Comparison of ENCODE assay signal across 1 cellular context in the genomic region with DNA sequence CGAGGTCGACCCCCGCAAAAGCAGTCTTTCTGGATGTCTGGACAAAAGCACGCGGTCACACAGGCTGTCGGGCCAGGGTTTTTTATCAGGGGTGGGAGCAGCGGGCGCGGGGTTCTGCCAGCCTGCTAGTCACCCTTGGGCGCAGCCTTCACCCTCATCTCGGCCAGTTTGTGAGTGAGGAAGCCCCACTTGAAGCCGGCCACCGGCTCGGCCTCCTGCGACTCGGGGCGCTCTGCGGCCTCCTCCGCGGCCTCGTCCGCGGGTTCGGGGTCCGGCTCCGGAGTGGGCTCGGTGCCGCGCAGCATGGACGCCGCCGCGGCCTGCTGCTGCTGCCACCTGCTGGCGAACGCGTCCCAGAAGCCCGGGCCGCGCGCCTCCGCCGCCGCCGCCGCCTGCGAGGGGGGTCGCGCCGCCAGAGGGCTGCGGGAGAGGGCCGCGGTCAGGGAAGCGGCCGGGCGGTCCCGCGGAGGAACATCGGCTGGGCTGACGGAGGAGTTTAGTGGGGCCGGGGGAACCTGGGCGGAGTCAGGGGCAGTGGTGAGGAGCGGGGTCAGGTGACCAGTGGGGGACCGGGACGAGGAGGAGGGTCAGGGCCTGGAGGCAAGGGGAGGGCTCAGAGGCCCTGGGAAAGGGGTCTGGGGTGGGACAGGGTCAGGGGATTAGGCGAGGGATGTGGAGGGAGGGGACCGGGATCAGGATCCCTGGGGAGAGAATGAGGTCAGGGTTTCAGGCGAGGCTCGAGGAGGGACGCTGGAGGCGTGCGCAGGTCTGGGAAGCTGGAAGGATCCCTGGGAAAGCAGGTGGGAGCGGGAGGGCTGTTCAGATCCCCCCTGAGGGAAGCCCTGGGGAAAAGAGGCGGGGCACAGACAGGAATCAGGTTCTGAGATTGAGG.
TF ChIP-seq lines count a peak whose summit lies in the region.

No MANE protein-coding gene starts in this region.

TF ChIP-seq in K562, 482 proteins besides CTCF, POLR2A, EP300 and RAD21 (continues in another document):
- TF ChIP-seq RBM22 (IDR thresholded peaks at IDR 0.05; ENCODE audit: low read depth, low read length, poor library complexity, severe bottlenecking), result no peak
- TF ChIP-seq ZBTB5 (IDR thresholded peaks at IDR 0.05), result no peak
- TF ChIP-seq RAD51 (IDR thresholded peaks at IDR 0.05; ENCODE audit: borderline replicate concordance, low read depth), result peak; percentile 75; the same call in 1 of the 2 replicates
- TF ChIP-seq NFYB (IDR thresholded peaks at IDR 0.05; ENCODE audit: extremely low read depth, insufficient read length), result no peak
- no peak for TF ChIP-seq TAF9B (IDR thresholded peaks at IDR 0.05; ENCODE audit: partially characterized antibody)
- TF ChIP-seq ZBTB33 (CRISPR knock-in tag; IDR thresholded peaks at IDR 0.05), result peak; percentile 88
- TF ChIP-seq SRSF3 (IDR thresholded peaks at IDR 0.05; ENCODE audit: insufficient read depth, low read length), result no peak
- TF ChIP-seq RBM25 (IDR thresholded peaks at IDR 0.05; ENCODE audit: low read depth, low read length, severe bottlenecking), result peak; percentile 100
- no peak for TF ChIP-seq SMAD3 (CRISPR knock-in tag; conservative IDR thresholded peaks at IDR 0.05)
- peak; percentile 98 for TF ChIP-seq RB1 (IDR thresholded peaks at IDR 0.05; ENCODE audit: low read depth)
- TF ChIP-seq, protein P1, sequence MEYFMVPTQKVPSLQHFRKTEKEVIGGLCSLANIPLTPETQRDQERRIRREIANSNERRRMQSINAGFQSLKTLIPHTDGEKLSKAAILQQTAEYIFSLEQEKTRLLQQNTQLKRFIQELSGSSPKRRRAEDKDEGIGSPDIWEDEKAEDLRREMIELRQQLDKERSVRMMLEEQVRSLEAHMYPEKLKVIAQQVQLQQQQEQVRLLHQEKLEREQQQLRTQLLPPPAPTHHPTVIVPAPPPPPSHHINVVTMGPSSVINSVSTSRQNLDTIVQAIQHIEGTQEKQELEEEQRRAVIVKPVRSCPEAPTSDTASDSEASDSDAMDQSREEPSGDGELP (CRISPR knock-in tag; IDR thresholded peaks at IDR 0.05; ENCODE audit: borderline replicate concordance), result peak; percentile 54; the same call in 1 of the 2 replicates
- TF ChIP-seq, protein P2, sequence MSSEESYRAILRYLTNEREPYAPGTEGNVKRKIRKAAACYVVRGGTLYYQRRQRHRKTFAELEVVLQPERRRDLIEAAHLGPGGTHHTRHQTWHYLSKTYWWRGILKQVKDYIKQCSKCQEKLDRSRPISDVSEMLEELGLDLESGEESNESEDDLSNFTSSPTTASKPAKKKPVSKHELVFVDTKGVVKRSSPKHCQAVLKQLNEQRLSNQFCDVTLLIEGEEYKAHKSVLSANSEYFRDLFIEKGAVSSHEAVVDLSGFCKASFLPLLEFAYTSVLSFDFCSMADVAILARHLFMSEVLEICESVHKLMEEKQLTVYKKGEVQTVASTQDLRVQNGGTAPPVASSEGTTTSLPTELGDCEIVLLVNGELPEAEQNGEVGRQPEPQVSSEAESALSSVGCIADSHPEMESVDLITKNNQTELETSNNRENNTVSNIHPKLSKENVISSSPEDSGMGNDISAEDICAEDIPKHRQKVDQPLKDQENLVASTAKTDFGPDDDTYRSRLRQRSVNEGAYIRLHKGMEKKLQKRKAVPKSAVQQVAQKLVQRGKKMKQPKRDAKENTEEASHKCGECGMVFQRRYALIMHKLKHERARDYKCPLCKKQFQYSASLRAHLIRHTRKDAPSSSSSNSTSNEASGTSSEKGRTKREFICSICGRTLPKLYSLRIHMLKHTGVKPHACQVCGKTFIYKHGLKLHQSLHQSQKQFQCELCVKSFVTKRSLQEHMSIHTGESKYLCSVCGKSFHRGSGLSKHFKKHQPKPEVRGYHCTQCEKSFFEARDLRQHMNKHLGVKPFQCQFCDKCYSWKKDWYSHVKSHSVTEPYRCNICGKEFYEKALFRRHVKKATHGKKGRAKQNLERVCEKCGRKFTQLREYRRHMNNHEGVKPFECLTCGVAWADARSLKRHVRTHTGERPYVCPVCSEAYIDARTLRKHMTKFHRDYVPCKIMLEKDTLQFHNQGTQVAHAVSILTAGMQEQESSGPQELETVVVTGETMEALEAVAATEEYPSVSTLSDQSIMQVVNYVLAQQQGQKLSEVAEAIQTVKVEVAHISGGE (CRISPR knock-in tag; IDR thresholded peaks at IDR 0.05), result 0 out of 6 replicates have a peak, but pooled peaks of 1 of the 3 experiments have one; percentile 27
- TF ChIP-seq TAF1 (IDR thresholded peaks at IDR 0.05; ENCODE audit: control insufficient read depth, extremely low read depth, insufficient read depth, low read length, severe bottlenecking), result no peak
- no peak for TF ChIP-seq ZNF436 (CRISPR knock-in tag; IDR thresholded peaks at IDR 0.05)
- peak; percentile 82 for TF ChIP-seq SMC3 (conservative IDR thresholded peaks at IDR 0.05; ENCODE audit: insufficient read depth, low read depth, low read length)
- peak; percentile 65 for TF ChIP-seq CCNT2 (IDR thresholded peaks at IDR 0.05; ENCODE audit: borderline replicate concordance, extremely low read depth, insufficient read length, low read depth, low read length)
- TF ChIP-seq, protein P3, sequence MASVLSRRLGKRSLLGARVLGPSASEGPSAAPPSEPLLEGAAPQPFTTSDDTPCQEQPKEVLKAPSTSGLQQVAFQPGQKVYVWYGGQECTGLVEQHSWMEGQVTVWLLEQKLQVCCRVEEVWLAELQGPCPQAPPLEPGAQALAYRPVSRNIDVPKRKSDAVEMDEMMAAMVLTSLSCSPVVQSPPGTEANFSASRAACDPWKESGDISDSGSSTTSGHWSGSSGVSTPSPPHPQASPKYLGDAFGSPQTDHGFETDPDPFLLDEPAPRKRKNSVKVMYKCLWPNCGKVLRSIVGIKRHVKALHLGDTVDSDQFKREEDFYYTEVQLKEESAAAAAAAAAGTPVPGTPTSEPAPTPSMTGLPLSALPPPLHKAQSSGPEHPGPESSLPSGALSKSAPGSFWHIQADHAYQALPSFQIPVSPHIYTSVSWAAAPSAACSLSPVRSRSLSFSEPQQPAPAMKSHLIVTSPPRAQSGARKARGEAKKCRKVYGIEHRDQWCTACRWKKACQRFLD (CRISPR knock-in tag; IDR thresholded peaks at IDR 0.05), result no peak
- TF ChIP-seq IRF2 (CRISPR knock-in tag; IDR thresholded peaks at IDR 0.05), result no peak
- TF ChIP-seq CTBP1 (IDR thresholded peaks at IDR 0.05; ENCODE audit: borderline replicate concordance), result peak; percentile 81
- TF ChIP-seq BCOR (IDR thresholded peaks at IDR 0.05), result no peak
- TF ChIP-seq PHF8 (IDR thresholded peaks at IDR 0.05; ENCODE audit: borderline replicate concordance, low read length), result peak; percentile 27; the same call in 1 of the 2 replicates
- TF ChIP-seq ZBTB2 (IDR thresholded peaks at IDR 0.05), result 0 out of 2 replicates have a peak, but pooled peaks have one; percentile 15
- no peak for TF ChIP-seq BDP1 (IDR thresholded peaks at IDR 0.05; ENCODE audit: insufficient read depth, insufficient read length)
- no peak for TF ChIP-seq ZNF408 (CRISPR knock-in tag; IDR thresholded peaks at IDR 0.05; ENCODE audit: low read depth)
- TF ChIP-seq RBM14 (IDR thresholded peaks at IDR 0.05; ENCODE audit: borderline replicate concordance, insufficient read depth, low read depth, low read length), result 0 out of 2 replicates have a peak, but pooled peaks have one; percentile 59
- no peak for TF ChIP-seq SMARCB1 (IDR thresholded peaks at IDR 0.05; ENCODE audit: insufficient read length, low read depth)
- TF ChIP-seq BRF1 (IDR thresholded peaks at IDR 0.05; ENCODE audit: borderline replicate concordance, extremely low read depth, insufficient read length), result no peak
- no peak for TF ChIP-seq ESRRB (CRISPR knock-in tag; IDR thresholded peaks at IDR 0.05; ENCODE audit: borderline replicate concordance)
- TF ChIP-seq ADNP (tag; IDR thresholded peaks at IDR 0.05), result peak; percentile 76
- peak; percentile 95 for TF ChIP-seq CXXC5 (CRISPR knock-in tag; IDR thresholded peaks at IDR 0.05)
- no peak for TF ChIP-seq NELFE (IDR thresholded peaks at IDR 0.05; ENCODE audit: insufficient read depth, insufficient read length)
- TF ChIP-seq, protein P4, sequence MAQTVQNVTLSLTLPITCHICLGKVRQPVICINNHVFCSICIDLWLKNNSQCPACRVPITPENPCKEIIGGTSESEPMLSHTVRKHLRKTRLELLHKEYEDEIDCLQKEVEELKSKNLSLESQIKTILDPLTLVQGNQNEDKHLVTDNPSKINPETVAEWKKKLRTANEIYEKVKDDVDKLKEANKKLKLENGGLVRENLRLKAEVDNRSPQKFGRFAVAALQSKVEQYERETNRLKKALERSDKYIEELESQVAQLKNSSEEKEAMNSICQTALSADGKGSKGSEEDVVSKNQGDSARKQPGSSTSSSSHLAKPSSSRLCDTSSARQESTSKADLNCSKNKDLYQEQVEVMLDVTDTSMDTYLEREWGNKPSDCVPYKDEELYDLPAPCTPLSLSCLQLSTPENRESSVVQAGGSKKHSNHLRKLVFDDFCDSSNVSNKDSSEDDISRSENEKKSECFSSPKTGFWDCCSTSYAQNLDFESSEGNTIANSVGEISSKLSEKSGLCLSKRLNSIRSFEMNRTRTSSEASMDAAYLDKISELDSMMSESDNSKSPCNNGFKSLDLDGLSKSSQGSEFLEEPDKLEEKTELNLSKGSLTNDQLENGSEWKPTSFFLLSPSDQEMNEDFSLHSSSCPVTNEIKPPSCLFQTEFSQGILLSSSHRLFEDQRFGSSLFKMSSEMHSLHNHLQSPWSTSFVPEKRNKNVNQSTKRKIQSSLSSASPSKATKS (CRISPR knock-in tag; IDR thresholded peaks at IDR 0.05), result no peak
- TF ChIP-seq, protein P5, sequence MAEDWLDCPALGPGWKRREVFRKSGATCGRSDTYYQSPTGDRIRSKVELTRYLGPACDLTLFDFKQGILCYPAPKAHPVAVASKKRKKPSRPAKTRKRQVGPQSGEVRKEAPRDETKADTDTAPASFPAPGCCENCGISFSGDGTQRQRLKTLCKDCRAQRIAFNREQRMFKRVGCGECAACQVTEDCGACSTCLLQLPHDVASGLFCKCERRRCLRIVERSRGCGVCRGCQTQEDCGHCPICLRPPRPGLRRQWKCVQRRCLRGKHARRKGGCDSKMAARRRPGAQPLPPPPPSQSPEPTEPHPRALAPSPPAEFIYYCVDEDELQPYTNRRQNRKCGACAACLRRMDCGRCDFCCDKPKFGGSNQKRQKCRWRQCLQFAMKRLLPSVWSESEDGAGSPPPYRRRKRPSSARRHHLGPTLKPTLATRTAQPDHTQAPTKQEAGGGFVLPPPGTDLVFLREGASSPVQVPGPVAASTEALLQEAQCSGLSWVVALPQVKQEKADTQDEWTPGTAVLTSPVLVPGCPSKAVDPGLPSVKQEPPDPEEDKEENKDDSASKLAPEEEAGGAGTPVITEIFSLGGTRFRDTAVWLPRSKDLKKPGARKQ (CRISPR knock-in tag; IDR thresholded peaks at IDR 0.05), result no peak
- TF ChIP-seq BACH1 (tag; IDR thresholded peaks at IDR 0.05), result no peak
- no peak; the same call in 1 of the 2 replicates for TF ChIP-seq ZNF12 (CRISPR knock-in tag; IDR thresholded peaks at IDR 0.05)
- TF ChIP-seq CEBPB (tag; IDR thresholded peaks at IDR 0.05), result no peak
- TF ChIP-seq ATF1 (CRISPR knock-in tag; IDR thresholded peaks at IDR 0.05), result no peak
- peak; percentile 62; the same call in 1 of the 2 replicates for TF ChIP-seq ATF1 (tag; IDR thresholded peaks at IDR 0.05)
- TF ChIP-seq NR2C2 (CRISPR knock-in tag; IDR thresholded peaks at IDR 0.05), result no peak
- no peak for TF ChIP-seq NR2C2 (tag; IDR thresholded peaks at IDR 0.05)
- TF ChIP-seq, protein P6, sequence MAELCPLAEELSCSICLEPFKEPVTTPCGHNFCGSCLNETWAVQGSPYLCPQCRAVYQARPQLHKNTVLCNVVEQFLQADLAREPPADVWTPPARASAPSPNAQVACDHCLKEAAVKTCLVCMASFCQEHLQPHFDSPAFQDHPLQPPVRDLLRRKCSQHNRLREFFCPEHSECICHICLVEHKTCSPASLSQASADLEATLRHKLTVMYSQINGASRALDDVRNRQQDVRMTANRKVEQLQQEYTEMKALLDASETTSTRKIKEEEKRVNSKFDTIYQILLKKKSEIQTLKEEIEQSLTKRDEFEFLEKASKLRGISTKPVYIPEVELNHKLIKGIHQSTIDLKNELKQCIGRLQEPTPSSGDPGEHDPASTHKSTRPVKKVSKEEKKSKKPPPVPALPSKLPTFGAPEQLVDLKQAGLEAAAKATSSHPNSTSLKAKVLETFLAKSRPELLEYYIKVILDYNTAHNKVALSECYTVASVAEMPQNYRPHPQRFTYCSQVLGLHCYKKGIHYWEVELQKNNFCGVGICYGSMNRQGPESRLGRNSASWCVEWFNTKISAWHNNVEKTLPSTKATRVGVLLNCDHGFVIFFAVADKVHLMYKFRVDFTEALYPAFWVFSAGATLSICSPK (IDR thresholded peaks at IDR 0.05; ENCODE audit: borderline replicate concordance), result no peak
- TF ChIP-seq TBL1XR1 (IDR thresholded peaks at IDR 0.05; ENCODE audit: low read length in 2 of 2), result no peak
